8 cellular contexts compared by ENCODE assay signal in the genomic region with DNA sequence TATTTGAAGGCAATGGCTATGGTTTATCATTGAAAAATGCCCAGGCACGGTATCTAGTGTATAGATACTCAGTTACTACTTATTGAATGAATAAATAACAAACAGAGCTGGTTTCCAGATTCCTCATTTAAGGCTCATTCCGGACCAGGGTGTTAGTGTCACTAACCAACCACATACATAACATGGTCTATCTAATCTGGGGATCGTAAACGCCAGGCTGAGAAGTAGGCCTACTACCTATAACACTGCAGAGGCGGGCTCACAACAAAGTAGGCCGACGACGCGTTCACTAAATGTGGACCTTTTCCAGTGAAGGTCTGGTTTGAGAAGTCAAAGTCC. TPM values are rescaled to one million over a fixed set of nuclear protein-coding genes. Genes with fewer than 3 reads are reported as not detected.
DNase-seq lines count a peak whose midpoint lies in the region; ATAC-seq, FAIRE-seq and TF ChIP-seq lines count a peak whose summit lies in the region.

No MANE protein-coding gene starts in this region.

- H3K36me3 ChIP-seq in bronchial epithelial cell (ENCODE audit: control insufficient read depth, insufficient read depth, low read length), result peaks cover 4% of the 10 kb centered on the region

- H3K9me3 Mint-ChIP-seq in naive thymus-derived CD8-positive, alpha-beta T cell, result no peaks in the 10 kb centered on the region

- no peaks in the 10 kb centered on the region for H3K27me3 Mint-ChIP-seq in naive thymus-derived CD8-positive, alpha-beta T cell

- H3K4me1 Mint-ChIP-seq in naive thymus-derived CD8-positive, alpha-beta T cell, result peaks cover under 1 to 35% (median 30%) of the 10 kb centered on the region in 4 donors

- H3K4me3 Mint-ChIP-seq in naive thymus-derived CD8-positive, alpha-beta T cell, result peak overlapping the region; percentile 86 to 98 (median 92)

- no peak for FAIRE-seq in bronchial epithelial cell (lab: Jason Lieb, UNC)

- peak overlapping the region; percentile 91 to 99 (median 98) for H3K27ac Mint-ChIP-seq in naive thymus-derived CD8-positive, alpha-beta T cell

- peak; percentile 34 for ATAC-seq in HG03432 (IDR thresholded peaks at IDR 0.05; ENCODE audit: unreplicated experiment)
- ATAC-seq in naive thymus-derived CD8-positive, alpha-beta T cell, result no peak

- H3K27me3 ChIP-seq in bronchial epithelial cell (ENCODE audit: control insufficient read depth, insufficient read depth, low read length), result no peaks in the 10 kb centered on the region

- POLR2A ChIA-PET in naive thymus-derived CD8-positive, alpha-beta T cell (lab: Charles Lee), result interaction anchor here (0.9 to 1.3 kb wide), 4 partner anchors 399 to 617 kb away, joined by 3 to 5 read pairs (median 5); partner anchors contain the start of genes KBTBD2 and NT5C3A

- peaks cover 0 to 37% (median 3%) of the 10 kb centered on the region in 3 donors for H3K36me3 Mint-ChIP-seq in naive thymus-derived CD8-positive, alpha-beta T cell

- no peak for DNase-seq in GM12864 (ENCODE audit: low read depth)
- DNase-seq in bronchial epithelial cell (ENCODE audit: low read depth), result no peak
- DNase-seq in naive thymus-derived CD8-positive, alpha-beta T cell, result no peak
- DNase-seq in activated effector memory CD4-positive, alpha-beta T cell treated with Interleukin-2 at 50 U/mL for 16 hours, result no peak
- no peak for DNase-seq in occipital lobe (lab: John Stamatoyannopoulos, UW)
- DNase-seq in superior temporal gyrus (ENCODE audit: extremely low spot score), result no peak
- DNase-seq in activated CD4-positive, CD25-positive, alpha-beta regulatory T cell treated with anti-CD3 and anti-CD28 coated beads, Interleukin-2, amount 50 U/mL, for 72 hours, result no peak

- H3K4me3 ChIP-seq in GM12864 (ENCODE audit: low read depth, low read length), result peak overlapping the region; percentile 91
- H3K4me3 ChIP-seq in bronchial epithelial cell (ENCODE audit: low read depth, low read length), result peak overlapping the region; percentile 50

- TF ChIP-seq CTCF in GM12864 (IDR thresholded peaks at IDR 0.05; ENCODE audit: low read depth, low read length, missing control alignments), result no peak
- TF ChIP-seq CTCF in bronchial epithelial cell (IDR thresholded peaks at IDR 0.05; ENCODE audit: insufficient read depth, low read length, severe bottlenecking), result no peak

RNA-seq across cellular contexts. Expression of gene LSM5, which starts 0.4 kb away (rescaled TPM):
- total RNA-seq in bronchial epithelial cell (11.3 and 13.8 TPM in 2 replicates), occipital lobe (27.1 TPM)
- 10 to 100 TPM; 45.9 to 56.9 TPM for total RNA-seq in naive thymus-derived CD8-positive, alpha-beta T cell
- 100 to 1,000 TPM; 141 to 179 (median 174) TPM for polyA plus RNA-seq in naive thymus-derived CD8-positive, alpha-beta T cell

RNA-seq across cellular contexts. Expression of gene AVL9, which starts 5.5 kb away (rescaled TPM):
- total RNA-seq in bronchial epithelial cell, result 32.5 and 34.0 TPM in 2 replicates
- total RNA-seq in naive thymus-derived CD8-positive, alpha-beta T cell, result 10 to 100 TPM; 44.5 to 45.3 TPM
- polyA plus RNA-seq in naive thymus-derived CD8-positive, alpha-beta T cell, result 10 to 100 TPM; 10.4 to 13.4 (median 12.5) TPM
- 87.3 TPM for total RNA-seq in occipital lobe
